In the genomic region with DNA sequence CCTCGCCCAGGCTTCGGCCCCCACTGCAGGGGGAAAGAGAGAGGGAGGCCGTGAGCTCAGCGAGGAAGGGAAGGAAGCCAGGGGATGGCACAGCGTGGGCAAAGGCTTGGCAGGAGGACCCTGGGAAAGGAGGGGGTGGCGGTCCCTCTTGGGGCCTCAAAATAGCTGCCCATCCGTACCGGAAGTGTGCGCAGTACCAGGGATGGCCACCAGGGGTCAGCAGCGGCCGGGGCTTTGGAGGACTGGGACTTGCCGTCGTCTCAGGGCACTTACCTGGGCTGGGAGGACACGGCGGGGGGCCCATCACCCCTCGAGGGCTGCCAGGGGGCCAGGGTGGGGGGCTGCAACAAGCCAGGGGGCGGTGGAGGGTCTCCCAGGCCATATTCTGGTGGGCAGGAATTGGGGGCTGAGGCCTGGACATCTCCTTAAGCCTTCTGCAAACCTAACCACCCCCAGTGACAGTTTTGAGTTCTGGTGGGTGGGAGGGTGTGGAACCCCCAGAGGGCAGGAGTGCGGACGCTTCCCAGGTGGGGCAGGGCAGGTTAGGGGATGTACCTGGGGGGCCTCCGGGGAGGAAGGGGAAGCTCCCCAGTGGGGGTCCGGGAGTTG, we compare ENCODE assay signal across 8 cellular contexts. TPM values are rescaled to one million over a fixed set of nuclear protein-coding genes. Genes with fewer than 3 reads are reported as not detected.
DNase-seq lines count a peak whose midpoint lies in the region; ATAC-seq lines count a peak whose summit lies in the region.

No MANE protein-coding gene starts in this region.

- H2BK15ac ChIP-seq in neuronal stem cell (ENCODE audit: low read length): peak overlapping the region; percentile 10

- H3K9ac ChIP-seq in neuronal stem cell (ENCODE audit: low read depth, low read length, poor library complexity): no peak overlapping the region

- no CpG with 5 or more reads among the region's 21 CpGs for WGBS in neuronal stem cell (ENCODE audit: extremely low coverage in 2 of 2, insufficient read length in 2 of 2, insufficient replicate concordance in 1 of 2), 2 donors

- H3K27me3 ChIP-seq in neuronal stem cell (ENCODE audit: control insufficient read depth in 3 of 3, insufficient read depth in 3 of 3, low read depth in 1 of 3, low read length in 3 of 3): peaks cover 0 to 2% (median 0%) of the 10 kb centered on the region in 3 experiments

- H3K4me2 ChIP-seq in neuronal stem cell (ENCODE audit: insufficient read depth, low read length, poor library complexity, severe bottlenecking): no peak overlapping the region

- peak overlapping the region; percentile 92 for H2AK5ac ChIP-seq in neuronal stem cell (ENCODE audit: low read depth, low read length)

- H2AFZ ChIP-seq in neuronal stem cell (ENCODE audit: low read length): peak overlapping the region; percentile 73

- no peaks in the 10 kb centered on the region for H3K9me3 Mint-ChIP-seq in activated T-cell treated with anti-CD3 and anti-CD28 coated beads, Interleukin-2, amount 50 U/mL, for 72 hours
- no peaks in the 10 kb centered on the region for H3K9me3 Mint-ChIP-seq in stimulated activated naive CD8-positive, alpha-beta T cell treated with anti-CD3 and anti-CD28 coated beads, Interleukin-15, amount 100 ng/mL, for 72 hours

- no peak overlapping the region for H3K27ac ChIP-seq in neuronal stem cell (replicated peaks; ENCODE audit: low read length)

- H3K27me3 Mint-ChIP-seq in activated T-cell treated with anti-CD3 and anti-CD28 coated beads, Interleukin-2, amount 50 U/mL, for 72 hours (ENCODE audit: low read depth): no peaks in the 10 kb centered on the region
- no peaks in the 10 kb centered on the region for H3K27me3 Mint-ChIP-seq in stimulated activated naive CD8-positive, alpha-beta T cell treated with anti-CD3 and anti-CD28 coated beads, Interleukin-15, amount 100 ng/mL, for 72 hours

- H2BK5ac ChIP-seq in neuronal stem cell (ENCODE audit: low read length): no peak overlapping the region

- H3K27ac Mint-ChIP-seq in activated T-cell treated with anti-CD3 and anti-CD28 coated beads, Interleukin-2, amount 50 U/mL, for 72 hours: no peak overlapping the region
- peak overlapping the region; percentile 71 to 84 for H3K27ac Mint-ChIP-seq in stimulated activated naive CD8-positive, alpha-beta T cell treated with anti-CD3 and anti-CD28 coated beads, Interleukin-15, amount 100 ng/mL, for 72 hours

- ATAC-seq in HG03354 (IDR thresholded peaks at IDR 0.05; ENCODE audit: poor library complexity, severe bottlenecking, unreplicated experiment): peak; percentile 48
- ATAC-seq in activated T-cell treated with anti-CD3 and anti-CD28 coated beads, Interleukin-2, amount 50 U/mL, for 72 hours (replicated peaks in 1 of 2): peak; percentile 81 to 83
- ATAC-seq in stimulated activated naive CD8-positive, alpha-beta T cell treated with anti-CD3 and anti-CD28 coated beads, Interleukin-15, amount 100 ng/mL, for 72 hours: peak; percentile 81
- ATAC-seq in HG03039 (IDR thresholded peaks at IDR 0.05; ENCODE audit: unreplicated experiment): no peak

- H2BK12ac ChIP-seq in neuronal stem cell (ENCODE audit: low read length): no peak overlapping the region

- no peak overlapping the region for H3K14ac ChIP-seq in neuronal stem cell (ENCODE audit: low read length)

- H3K4me1 Mint-ChIP-seq in activated T-cell treated with anti-CD3 and anti-CD28 coated beads, Interleukin-2, amount 50 U/mL, for 72 hours (ENCODE audit: low read depth): no peaks in the 10 kb centered on the region
- peaks cover 8% of the 10 kb centered on the region for H3K4me1 Mint-ChIP-seq in stimulated activated naive CD8-positive, alpha-beta T cell treated with anti-CD3 and anti-CD28 coated beads, Interleukin-15, amount 100 ng/mL, for 72 hours

- H3K79me1 ChIP-seq in neuronal stem cell (ENCODE audit: low read depth, low read length): no peaks in the 10 kb centered on the region

- no peak overlapping the region for H4K91ac ChIP-seq in neuronal stem cell (ENCODE audit: low read depth, low read length, poor library complexity)

- peak; percentile 35 for DNase-seq in CMK (ENCODE audit: low read depth)
- peak; percentile 87 for DNase-seq in OCI-M1 (lab: John Stamatoyannopoulos, UW)
- peak; percentile 87 to 92 for DNase-seq in activated T-cell treated with anti-CD3 and anti-CD28 coated beads, Interleukin-2, amount 50 U/mL, for 72 hours
- DNase-seq in fibroblast of peridontal ligament (ENCODE audit: extremely low read depth): peak; percentile 56
- DNase-seq in neuronal stem cell (ENCODE audit: low spot score): peak; percentile 76
- DNase-seq in stimulated activated naive CD8-positive, alpha-beta T cell treated with anti-CD3 and anti-CD28 coated beads, Interleukin-15, amount 100 ng/mL, for 72 hours: peak; percentile 87 to 89

- no peak overlapping the region for H3K4me3 Mint-ChIP-seq in activated T-cell treated with anti-CD3 and anti-CD28 coated beads, Interleukin-2, amount 50 U/mL, for 72 hours
- H3K4me3 Mint-ChIP-seq in stimulated activated naive CD8-positive, alpha-beta T cell treated with anti-CD3 and anti-CD28 coated beads, Interleukin-15, amount 100 ng/mL, for 72 hours: no peak overlapping the region

- peak overlapping the region; percentile 80 for H3K18ac ChIP-seq in neuronal stem cell (ENCODE audit: low read length)

- H2BK120ac ChIP-seq in neuronal stem cell (ENCODE audit: low read depth, low read length): no peak overlapping the region

- H3K4me1 ChIP-seq in neuronal stem cell (ENCODE audit: control insufficient read depth in 2 of 2, insufficient read depth in 1 of 2, low read depth in 1 of 2, low read length in 2 of 2): no peaks in the 10 kb centered on the region

- no peaks in the 10 kb centered on the region for H3K36me3 Mint-ChIP-seq in activated T-cell treated with anti-CD3 and anti-CD28 coated beads, Interleukin-2, amount 50 U/mL, for 72 hours (ENCODE audit: insufficient read depth in 2 of 2)

- peaks cover 0 to 8% of the 10 kb centered on the region in 2 donors for H3K36me3 ChIP-seq in neuronal stem cell (replicated peaks in 1 of 2; ENCODE audit: control insufficient read depth in 2 of 2, insufficient read depth in 2 of 2, low read length in 2 of 2)

- H3K4me3 ChIP-seq in neuronal stem cell (ENCODE audit: low read length in 2 of 2): no peak overlapping the region

- H4K8ac ChIP-seq in neuronal stem cell (ENCODE audit: low read depth, low read length): no peak overlapping the region

- H3K9me3 ChIP-seq in neuronal stem cell (replicated peaks in 1 of 2; ENCODE audit: control insufficient read depth in 2 of 2, insufficient read depth in 1 of 2, low read depth in 1 of 2, low read length in 2 of 2): no peaks in the 10 kb centered on the region

- H3K23ac ChIP-seq in neuronal stem cell (ENCODE audit: low read depth, low read length, poor library complexity): no peak overlapping the region

- H3K4ac ChIP-seq in neuronal stem cell (ENCODE audit: low read length): peak overlapping the region; percentile 76

RNA-seq across cellular contexts. Expression of gene TMEM161A, which starts 7.8 kb away (rescaled TPM):
- total RNA-seq in activated T-cell treated with anti-CD3 and anti-CD28 coated beads, Interleukin-2, amount 50 U/mL, for 72 hours: 10 to 100 TPM; 16.1 to 17.6 TPM
- 25.5 TPM for polyA plus RNA-seq in neuronal stem cell (2013, experiment 1 of 2)
- 24.0 TPM for polyA plus RNA-seq in neuronal stem cell (2013, experiment 2 of 2)

RNA-seq across cellular contexts. Expression of gene MEF2B, which starts 24.0 kb away (rescaled TPM):
- total RNA-seq in activated T-cell treated with anti-CD3 and anti-CD28 coated beads, Interleukin-2, amount 50 U/mL, for 72 hours: 1 to 10 TPM; 2.1 to 6.4 TPM
- 1.1 TPM for polyA plus RNA-seq in neuronal stem cell (2013, experiment 1 of 2)
- 1.2 TPM for polyA plus RNA-seq in neuronal stem cell (2013, experiment 2 of 2)

RNA-seq across cellular contexts. Expression of gene BORCS8, which starts 45.8 kb away (rescaled TPM):
- 10 to 100 TPM; 10.7 to 16.2 TPM for total RNA-seq in activated T-cell treated with anti-CD3 and anti-CD28 coated beads, Interleukin-2, amount 50 U/mL, for 72 hours
- 12.9 TPM for polyA plus RNA-seq in neuronal stem cell (2013, experiment 1 of 2)
- 11.9 TPM for polyA plus RNA-seq in neuronal stem cell (2013, experiment 2 of 2)

RNA-seq across cellular contexts. Expression of gene RFXANK, which starts 46.0 kb away (rescaled TPM):
- 100 to 1,000 TPM in 1 of 2 donors, 10 to 100 TPM in 1; 83.8 to 107 TPM for total RNA-seq in activated T-cell treated with anti-CD3 and anti-CD28 coated beads, Interleukin-2, amount 50 U/mL, for 72 hours
- polyA plus RNA-seq in neuronal stem cell (2013, experiment 1 of 2): 141 TPM
- polyA plus RNA-seq in neuronal stem cell (2013, experiment 2 of 2): 136 TPM

RNA-seq across cellular contexts. Expression of gene NR2C2AP, which starts 57.1 kb away (rescaled TPM):
- total RNA-seq in activated T-cell treated with anti-CD3 and anti-CD28 coated beads, Interleukin-2, amount 50 U/mL, for 72 hours: 10 to 100 TPM; 27.5 to 34.6 TPM
- polyA plus RNA-seq in neuronal stem cell (2013, experiment 1 of 2): 5.6 TPM
- 5.8 TPM for polyA plus RNA-seq in neuronal stem cell (2013, experiment 2 of 2)

Comparison
In these comparisons a context has a peak if more than half of its experiments do, and no peak if none do; other contexts are left out.
1. DNase-seq: peak in every context shown above with its lines; median percentile 90 in activated T-cell treated with anti-CD3 and anti-CD28 coated beads, Interleukin-2, amount 50 U/mL, for 72 hours; 88 in stimulated activated naive CD8-positive, alpha-beta T cell treated with anti-CD3 and anti-CD28 coated beads, Interleukin-15, amount 100 ng/mL, for 72 hours; 87 in OCI-M1; 76 in neuronal stem cell; 56 in fibroblast of peridontal ligament; 35 in CMK.